2 cellular contexts compared by ENCODE assay signal in genomic region chr15:71788646-71789579, GRCh38.
TF ChIP-seq lines count a peak whose summit lies in the region.

No MANE protein-coding gene starts in this region.

TF ChIP-seq in endothelial cell of umbilical vein, 7 proteins besides CTCF, POLR2A, EP300 and RAD21:
- TF ChIP-seq JUN (IDR thresholded peaks at IDR 0.05; ENCODE audit: borderline replicate concordance, insufficient read depth, insufficient read length, low read depth) (peak; percentile 20), GATA2 (IDR thresholded peaks at IDR 0.05; ENCODE audit: insufficient read depth, insufficient read length, low read depth, low read length) (peak; percentile 57), EZH2 (IDR thresholded peaks at IDR 0.05; ENCODE audit: borderline replicate concordance, low read depth, low read length, severe bottlenecking) (no peak), MAX (IDR thresholded peaks at IDR 0.05; ENCODE audit: insufficient read depth, insufficient read length) (no peak), FOS (IDR thresholded peaks at IDR 0.05; ENCODE audit: borderline replicate concordance, insufficient read depth, low read length) (no peak), MYC (IDR thresholded peaks at IDR 0.05; ENCODE audit: low read depth, low read length) (no peak), POLR2AphosphoS5 (IDR thresholded peaks at IDR 0.05; ENCODE audit: insufficient read depth, low read depth, low read length) (peak; percentile 22)

TF ChIP-seq in HEK293T, 16 proteins besides CTCF, POLR2A, EP300 and RAD21:
- TF ChIP-seq FOXA1 (IDR thresholded peaks at IDR 0.05) (no peak), NFRKB (IDR thresholded peaks at IDR 0.05) (no peak), BHLHE40 (IDR thresholded peaks at IDR 0.05; ENCODE audit: borderline replicate concordance) (no peak), ZNF384 (IDR thresholded peaks at IDR 0.05) (no peak), FOXK2 (IDR thresholded peaks at IDR 0.05) (no peak), ARNT (IDR thresholded peaks at IDR 0.05) (no peak), CTBP1 (IDR thresholded peaks at IDR 0.05; ENCODE audit: borderline replicate concordance) (no peak), SP1 (IDR thresholded peaks at IDR 0.05) (no peak)
